1 cellular context compared by ENCODE assay signal in genomic region chr17:10073026-10073425, GRCh38.
TF ChIP-seq lines count a peak whose summit lies in the region.

No MANE protein-coding gene starts in this region.

TF ChIP-seq in GM23338, 12 proteins besides CTCF, POLR2A, EP300 and RAD21:
- TF ChIP-seq POLR2AphosphoS5 (IDR thresholded peaks at IDR 0.05; ENCODE audit: low read depth) (no peak), ZNF462 (CRISPR knock-in tag; IDR thresholded peaks at IDR 0.05) (no peak), EZH2 (IDR thresholded peaks at IDR 0.05; ENCODE audit: low read depth, unreplicated experiment) (no peak), STAT1 (IDR thresholded peaks at IDR 0.05; ENCODE audit: unreplicated experiment) (no peak), NANOG (IDR thresholded peaks at IDR 0.05; ENCODE audit: borderline replicate concordance) (no peak), JUNB (IDR thresholded peaks at IDR 0.05; ENCODE audit: unreplicated experiment) (no peak), CREB1 (CRISPR knock-in tag; IDR thresholded peaks at IDR 0.05; ENCODE audit: low read depth) (no peak), ETS1 (IDR thresholded peaks at IDR 0.05) (no peak), EZH2phosphoT487 (IDR thresholded peaks at IDR 0.05; ENCODE audit: unreplicated experiment) (no peak), ZNF331 (CRISPR knock-in tag; IDR thresholded peaks at IDR 0.05; ENCODE audit: low read depth) (no peak)
- TF ChIP-seq, protein P1, sequence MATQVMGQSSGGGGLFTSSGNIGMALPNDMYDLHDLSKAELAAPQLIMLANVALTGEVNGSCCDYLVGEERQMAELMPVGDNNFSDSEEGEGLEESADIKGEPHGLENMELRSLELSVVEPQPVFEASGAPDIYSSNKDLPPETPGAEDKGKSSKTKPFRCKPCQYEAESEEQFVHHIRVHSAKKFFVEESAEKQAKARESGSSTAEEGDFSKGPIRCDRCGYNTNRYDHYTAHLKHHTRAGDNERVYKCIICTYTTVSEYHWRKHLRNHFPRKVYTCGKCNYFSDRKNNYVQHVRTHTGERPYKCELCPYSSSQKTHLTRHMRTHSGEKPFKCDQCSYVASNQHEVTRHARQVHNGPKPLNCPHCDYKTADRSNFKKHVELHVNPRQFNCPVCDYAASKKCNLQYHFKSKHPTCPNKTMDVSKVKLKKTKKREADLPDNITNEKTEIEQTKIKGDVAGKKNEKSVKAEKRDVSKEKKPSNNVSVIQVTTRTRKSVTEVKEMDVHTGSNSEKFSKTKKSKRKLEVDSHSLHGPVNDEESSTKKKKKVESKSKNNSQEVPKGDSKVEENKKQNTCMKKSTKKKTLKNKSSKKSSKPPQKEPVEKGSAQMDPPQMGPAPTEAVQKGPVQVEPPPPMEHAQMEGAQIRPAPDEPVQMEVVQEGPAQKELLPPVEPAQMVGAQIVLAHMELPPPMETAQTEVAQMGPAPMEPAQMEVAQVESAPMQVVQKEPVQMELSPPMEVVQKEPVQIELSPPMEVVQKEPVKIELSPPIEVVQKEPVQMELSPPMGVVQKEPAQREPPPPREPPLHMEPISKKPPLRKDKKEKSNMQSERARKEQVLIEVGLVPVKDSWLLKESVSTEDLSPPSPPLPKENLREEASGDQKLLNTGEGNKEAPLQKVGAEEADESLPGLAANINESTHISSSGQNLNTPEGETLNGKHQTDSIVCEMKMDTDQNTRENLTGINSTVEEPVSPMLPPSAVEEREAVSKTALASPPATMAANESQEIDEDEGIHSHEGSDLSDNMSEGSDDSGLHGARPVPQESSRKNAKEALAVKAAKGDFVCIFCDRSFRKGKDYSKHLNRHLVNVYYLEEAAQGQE (IDR thresholded peaks at IDR 0.05; ENCODE audit: unreplicated experiment) = no peak
